ENCODE assay signal across 20 cellular contexts in the genomic region with DNA sequence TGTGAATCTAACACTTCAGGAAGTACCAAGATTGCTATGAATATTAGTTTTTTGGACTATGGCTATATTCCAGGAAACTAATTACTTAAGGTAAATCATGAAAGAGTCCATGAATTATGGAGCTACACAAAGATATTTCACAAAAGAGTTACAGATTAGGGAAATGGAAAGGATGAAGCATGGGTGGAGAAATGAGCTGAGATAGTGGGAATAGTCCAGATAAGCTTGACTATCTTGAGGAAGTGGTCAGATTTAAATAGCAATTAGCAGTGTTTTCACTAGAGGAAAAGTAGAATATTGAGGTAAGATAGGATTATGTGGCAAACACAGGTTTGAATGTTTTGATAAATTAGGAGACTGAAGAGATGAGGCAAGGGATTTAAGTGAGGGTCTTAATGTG. TPM values are rescaled to one million over a fixed set of nuclear protein-coding genes. Genes with fewer than 3 reads are reported as not detected.
DNase-seq lines count a peak whose midpoint lies in the region; ATAC-seq, FAIRE-seq and TF ChIP-seq lines count a peak whose summit lies in the region.
"Had no signal": no experiment of that assay in that cellular context is flagged by ENCODE, and none has a peak within 500 bp of the region (broad histone marks: within the 10 kb centered on the region; RNA-seq: fewer than 3 reads in every experiment).

No MANE protein-coding gene starts in this region.

- intact Hi-C loops in kidney (cut with DNase I), result no loop called here
- intact Hi-C loops in thyroid gland (cut with DNase I), result no loop called here

- CTCF ChIA-PET in SK-N-SH (lab: Yijun Ruan, JAX), result interaction anchor here (0.6 kb wide), 1 partner anchor 9 kb away, joined by 3 read pairs; no protein-coding TSS in a partner anchor

- H3K4me3 ChIP-seq in SK-N-SH (ENCODE audit: low read depth in 2 of 2, low read length in 1 of 2), result no peak overlapping the region
- no peak overlapping the region for H3K4me3 ChIP-seq in brain microvascular endothelial cell (ENCODE audit: low read depth, low read length)
- H3K4me3 ChIP-seq in kidney (ENCODE audit: low read length in 2 of 2), result no peak overlapping the region
- no peak overlapping the region for H3K4me3 ChIP-seq in thyroid gland (replicated peaks in 1 of 3)
- H3K4me3 ChIP-seq: lung had no signal

- H3K36me3 ChIP-seq in SK-N-SH (replicated peaks in 1 of 2; ENCODE audit: control insufficient read depth in 1 of 2, insufficient read depth in 2 of 2, low read length in 1 of 2) (no peaks in the 10 kb centered on the region), brain microvascular endothelial cell (replicated peaks) (no peaks in the 10 kb centered on the region), kidney (ENCODE audit: control insufficient read depth in 1 of 2, insufficient read depth in 2 of 2, low read length in 2 of 2) (no peaks in the 10 kb centered on the region), thyroid gland (no peaks in the 10 kb centered on the region)

- TF ChIP-seq POLR2A in thyroid gland (IDR thresholded peaks at IDR 0.05), result no peak

- no peak overlapping the region; the same call in 1 of the 2 replicates for H2AFZ ChIP-seq in SK-N-SH (ENCODE audit: low read depth)

- H3K9me3 ChIP-seq in SK-N-SH, result no peaks in the 10 kb centered on the region
- no peaks in the 10 kb centered on the region for H3K9me3 ChIP-seq in kidney (ENCODE audit: control insufficient read depth in 1 of 2, low read length in 2 of 2)
- H3K9me3 ChIP-seq in thyroid gland, result no peaks in the 10 kb centered on the region

- DNase-seq in SK-N-SH (no peak), brain microvascular endothelial cell (peak; percentile 2), kidney (no peak), thyroid gland (no peak), NCI-H526 (lab: John Stamatoyannopoulos, UW) (no peak), frontal cortex (ENCODE audit: low spot score in 2 of 2) (no peak)
- DNase-seq: activated B cell treated with CpG ODN at 0.5 μM for 24 hours; activated naive CD8-positive, alpha-beta T cell treated with anti-CD3 and anti-CD28 coated beads, Interleukin-2, amount 10 ng/mL, durations not matched to agents 7 days and 5 days; caudate nucleus; DND-41; effector memory CD4-positive, alpha-beta T cell; KBM-7; NCI-H1105 treated with DMSO at 0.1 percent for 48 hours; stimulated activated naive CD4-positive, alpha-beta T cell treated with Interleukin-2 at 50 U/mL for 16 hours; T-helper 1 cell had no signal

- TF ChIP-seq RAD21 in SK-N-SH (IDR thresholded peaks at IDR 0.05; ENCODE audit: low read length), result no peak

- no peaks in the 10 kb centered on the region for H3K79me2 ChIP-seq in SK-N-SH (ENCODE audit: insufficient read depth)

- in situ Hi-C loops in brain microvascular endothelial cell (cut with HindIII; ENCODE audit: low pct_ligation_motif_present, low sequenced_read_pairs), result no loop called here

- no peaks in the 10 kb centered on the region for H3K27me3 ChIP-seq in SK-N-SH (ENCODE audit: insufficient read depth)
- no peaks in the 10 kb centered on the region for H3K27me3 ChIP-seq in brain microvascular endothelial cell (replicated peaks)
- H3K27me3 ChIP-seq in thyroid gland, result no peaks in the 10 kb centered on the region

- no peaks in the 10 kb centered on the region for H3K4me1 ChIP-seq in SK-N-SH (ENCODE audit: control insufficient read depth in 1 of 2, insufficient read depth in 2 of 2, low read depth in 1 of 2, low read length in 1 of 2)
- H3K4me1 ChIP-seq in kidney (ENCODE audit: control insufficient read depth in 1 of 2, insufficient read depth in 1 of 2, low read depth in 1 of 2, low read length in 2 of 2), result no peaks in the 10 kb centered on the region
- peaks cover 0 to 18% of the 10 kb centered on the region in 2 donors for H3K4me1 ChIP-seq in thyroid gland

- ATAC-seq in SK-N-SH treated with all-trans-retinoic acid at 6 μM for 48 hours (no peak), GM21367 (IDR thresholded peaks at IDR 0.05; ENCODE audit: unreplicated experiment) (no peak)
- ATAC-seq: natural killer cell treated with Interleukin-12 subunit alpha and Interleukin-12 subunit beta and Interleukin-15 and Interleukin-18, amount 100 ng/mL, for 72 hours had no signal

- no peak for FAIRE-seq in kidney (lab: Jason Lieb, UNC)
- FAIRE-seq in frontal cortex (lab: Jason Lieb, UNC), result no peak

- no peaks in the 10 kb centered on the region for H4K20me1 ChIP-seq in SK-N-SH (ENCODE audit: insufficient read depth)

- no peaks in the 10 kb centered on the region for H3K9me2 ChIP-seq in SK-N-SH

- no peak overlapping the region for H3K4me2 ChIP-seq in SK-N-SH

- no peak for TF ChIP-seq EP300 in SK-N-SH (IDR thresholded peaks at IDR 0.05; ENCODE audit: borderline replicate concordance in 1 of 2, low read depth in 1 of 2, low read length in 1 of 2)

- POLR2A ChIA-PET in SK-N-SH (lab: Yijun Ruan, JAX), result no interaction called here

- TF ChIP-seq CTCF in SK-N-SH (IDR thresholded peaks at IDR 0.05) (no peak), brain microvascular endothelial cell (IDR thresholded peaks at IDR 0.05; ENCODE audit: low read depth, low read length, missing control alignments) (no peak), kidney (IDR thresholded peaks at IDR 0.05; ENCODE audit: borderline replicate concordance, extremely low read depth, insufficient read depth) (no peak), thyroid gland (IDR thresholded peaks at IDR 0.05) (no peak)

- peaks cover 3% of the 10 kb centered on the region for H3F3A ChIP-seq in SK-N-SH (replicated peaks; ENCODE audit: insufficient read depth)

- H3K27ac ChIP-seq in SK-N-SH (ENCODE audit: low read depth in 2 of 2, low read length in 1 of 2), result peak overlapping the region in 1 of 2 experiments; percentile 79; a peak in 2 of 4 replicates
- peak overlapping the region; percentile 96 for H3K27ac ChIP-seq in brain microvascular endothelial cell
- peak overlapping the region; percentile 41 to 43 for H3K27ac ChIP-seq in kidney (ENCODE audit: low read depth in 2 of 2, low read length in 2 of 2)
- H3K27ac ChIP-seq in thyroid gland, result peak overlapping the region; percentile 5 to 68 (median 49)
- H3K27ac ChIP-seq: RWPE1 had no signal

- H3K9ac ChIP-seq in SK-N-SH (peak overlapping the region; percentile 47; the same call in 1 of the 2 replicates), kidney (ENCODE audit: low read length in 2 of 2) (no peak overlapping the region)

TF ChIP-seq in SK-N-SH, 30 proteins besides CTCF, POLR2A, EP300 and RAD21 (continues in another document):
- TF ChIP-seq CHD2 (IDR thresholded peaks at IDR 0.05; ENCODE audit: low read length, partially characterized antibody) (no peak), NFIC (IDR thresholded peaks at IDR 0.05; ENCODE audit: borderline replicate concordance) (no peak), RXRA (IDR thresholded peaks at IDR 0.05; ENCODE audit: borderline replicate concordance, low read depth) (no peak), GATA2 (CRISPR knock-in tag; IDR thresholded peaks at IDR 0.05) (no peak), TAF1 (IDR thresholded peaks at IDR 0.05; ENCODE audit: borderline replicate concordance, low read depth, low read length) (no peak), TCF12 (IDR thresholded peaks at IDR 0.05) (no peak), YY1 (IDR thresholded peaks at IDR 0.05; ENCODE audit: low read depth) (no peak), POLR2AphosphoS5 (IDR thresholded peaks at IDR 0.05; ENCODE audit: low read depth, low read length) (no peak), FOXJ3 (CRISPR knock-in tag; IDR thresholded peaks at IDR 0.05) (no peak)
- TF ChIP-seq, protein P1, sequence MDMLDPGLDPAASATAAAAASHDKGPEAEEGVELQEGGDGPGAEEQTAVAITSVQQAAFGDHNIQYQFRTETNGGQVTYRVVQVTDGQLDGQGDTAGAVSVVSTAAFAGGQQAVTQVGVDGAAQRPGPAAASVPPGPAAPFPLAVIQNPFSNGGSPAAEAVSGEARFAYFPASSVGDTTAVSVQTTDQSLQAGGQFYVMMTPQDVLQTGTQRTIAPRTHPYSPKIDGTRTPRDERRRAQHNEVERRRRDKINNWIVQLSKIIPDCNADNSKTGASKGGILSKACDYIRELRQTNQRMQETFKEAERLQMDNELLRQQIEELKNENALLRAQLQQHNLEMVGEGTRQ (IDR thresholded peaks at IDR 0.05; ENCODE audit: borderline replicate concordance, low read depth, low read length), result no peak

TF ChIP-seq in SK-N-SH treated with all-trans-retinoic acid at 6 μM for 48 hours, 23 proteins besides CTCF, POLR2A, EP300 and RAD21 (continues in another document):
- no peak for TF ChIP-seq ZFP3 (CRISPR knock-in tag; IDR thresholded peaks at IDR 0.05)
- no peak for TF ChIP-seq ZNF565 (CRISPR knock-in tag; conservative IDR thresholded peaks at IDR 0.05; ENCODE audit: low read depth)
- no peak for TF ChIP-seq TCF4 (CRISPR knock-in tag; IDR thresholded peaks at IDR 0.05; ENCODE audit: borderline replicate concordance)
- TF ChIP-seq GLIS3 (CRISPR knock-in tag; IDR thresholded peaks at IDR 0.05), result no peak
- no peak for TF ChIP-seq ZFP30 (CRISPR knock-in tag; IDR thresholded peaks at IDR 0.05)
- no peak for TF ChIP-seq ZNF8 (CRISPR knock-in tag; IDR thresholded peaks at IDR 0.05)
- TF ChIP-seq TOX (CRISPR knock-in tag; IDR thresholded peaks at IDR 0.05; ENCODE audit: borderline replicate concordance), result no peak
- TF ChIP-seq, protein P2, sequence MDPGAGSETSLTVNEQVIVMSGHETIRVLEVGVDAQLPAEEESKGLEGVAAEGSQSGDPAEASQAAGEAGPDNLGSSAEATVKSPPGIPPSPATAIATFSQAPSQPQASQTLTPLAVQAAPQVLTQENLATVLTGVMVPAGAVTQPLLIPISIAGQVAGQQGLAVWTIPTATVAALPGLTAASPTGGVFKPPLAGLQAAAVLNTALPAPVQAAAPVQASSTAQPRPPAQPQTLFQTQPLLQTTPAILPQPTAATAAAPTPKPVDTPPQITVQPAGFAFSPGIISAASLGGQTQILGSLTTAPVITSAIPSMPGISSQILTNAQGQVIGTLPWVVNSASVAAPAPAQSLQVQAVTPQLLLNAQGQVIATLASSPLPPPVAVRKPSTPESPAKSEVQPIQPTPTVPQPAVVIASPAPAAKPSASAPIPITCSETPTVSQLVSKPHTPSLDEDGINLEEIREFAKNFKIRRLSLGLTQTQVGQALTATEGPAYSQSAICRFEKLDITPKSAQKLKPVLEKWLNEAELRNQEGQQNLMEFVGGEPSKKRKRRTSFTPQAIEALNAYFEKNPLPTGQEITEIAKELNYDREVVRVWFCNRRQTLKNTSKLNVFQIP (CRISPR knock-in tag; IDR thresholded peaks at IDR 0.05; ENCODE audit: borderline replicate concordance, low read depth), result no peak

RNA-seq across cellular contexts. Expression of a gene that starts 42.1 kb away (rescaled TPM):
- polyA plus RNA-seq in SK-N-SH (2012; rRNA removed), result 26.9 and 30.9 TPM in 2 replicates
- 38.4 and 49.7 TPM in 2 replicates for polyA plus RNA-seq in SK-N-SH (2012; cell fraction: cytosol; rRNA removed)
- 13.7 and 26.6 TPM in 2 replicates for polyA plus RNA-seq in SK-N-SH (2012; cell fraction: nucleus; rRNA removed)
- 25.4 TPM for total RNA-seq in kidney
- 35.1 TPM for polyA plus RNA-seq in kidney (ENCODE audit: insufficient read depth, low read depth, low replicate concordance)
- total RNA-seq in thyroid gland, result 10 to 100 TPM; 29.3 to 36.3 (median 33.2) TPM
- total RNA-seq in frontal cortex, result 15.9 TPM
